Comparison of ENCODE assay signal across 13 cellular contexts in genomic region chr4:41346306-41347061, GRCh38.
DNase-seq lines count a peak whose midpoint lies in the region; ATAC-seq lines count a peak whose summit lies in the region.
"Had no signal": no experiment of that assay in that cellular context is flagged by ENCODE, and none has a peak within 500 bp of the region (broad histone marks: within the 10 kb centered on the region; RNA-seq: fewer than 3 reads in every experiment).

No MANE protein-coding gene starts in this region.

- no peak overlapping the region for H3K4me3 ChIP-seq in HAP-1
- H3K4me3 ChIP-seq in SK-N-MC = peak overlapping the region; percentile 53

- DNase-seq in HAP-1 (ENCODE audit: low spot score in 2 of 2) (peak; percentile 83 to 99), SK-N-MC (ENCODE audit: low read depth, low spot score) (peak; percentile 77), iPS-NIHi11 (ENCODE audit: low spot score) (peak; percentile 27), DMS79 treated with DMSO at 0.1 percent for 48 hours (lab: John Stamatoyannopoulos, UW) (no peak)
- DNase-seq: activated CD8-positive, alpha-beta T cell treated with anti-CD3 and anti-CD28 coated beads for 36 hours; anterior cingulate cortex; CD8-positive, alpha-beta T cell; left ventricle myocardium superior; SK-N-SH had no signal

- H3K27me3 ChIP-seq in HAP-1 (ENCODE audit: low read depth) = no peaks in the 10 kb centered on the region

- no peak for ATAC-seq in HG03378 (IDR thresholded peaks at IDR 0.05; ENCODE audit: unreplicated experiment)
- ATAC-seq in GM18520 (IDR thresholded peaks at IDR 0.05; ENCODE audit: unreplicated experiment) = no peak
- ATAC-seq in GM18867 (IDR thresholded peaks at IDR 0.05; ENCODE audit: unreplicated experiment) = no peak
- ATAC-seq: activated CD8-positive, alpha-beta T cell treated with anti-CD3 and anti-CD28 coated beads for 36 hours; CD8-positive, alpha-beta T cell; esophagus mucosa; left ventricle myocardium superior had no signal

- no peaks in the 10 kb centered on the region for H3K36me3 ChIP-seq in HAP-1 (replicated peaks)
- H3K36me3 ChIP-seq in SK-N-MC (ENCODE audit: insufficient read depth, low read length) = no peaks in the 10 kb centered on the region

- no peak overlapping the region; the same call in 1 of the 2 replicates for H3K27ac ChIP-seq in SK-N-MC

- no peaks in the 10 kb centered on the region; the same call in 1 of the 2 replicates for H3K9me3 ChIP-seq in HAP-1
- H3K9me3 ChIP-seq in SK-N-MC (ENCODE audit: low read depth, low read length) = no peaks in the 10 kb centered on the region
- H3K9me3 ChIP-seq: SK-N-SH had no signal

- H3K4me1 ChIP-seq in HAP-1 = peaks cover 26% of the 10 kb centered on the region

- H3K9ac ChIP-seq in SK-N-MC (ENCODE audit: insufficient read length) = no peak overlapping the region
- H3K9ac ChIP-seq: SK-N-SH had no signal

- in situ Hi-C loops in HAP-1 (cut with MboI; ENCODE audit: low sequenced_read_pairs) = no loop called here
